ENCODE assay signal across 11 cellular contexts in the genomic region with DNA sequence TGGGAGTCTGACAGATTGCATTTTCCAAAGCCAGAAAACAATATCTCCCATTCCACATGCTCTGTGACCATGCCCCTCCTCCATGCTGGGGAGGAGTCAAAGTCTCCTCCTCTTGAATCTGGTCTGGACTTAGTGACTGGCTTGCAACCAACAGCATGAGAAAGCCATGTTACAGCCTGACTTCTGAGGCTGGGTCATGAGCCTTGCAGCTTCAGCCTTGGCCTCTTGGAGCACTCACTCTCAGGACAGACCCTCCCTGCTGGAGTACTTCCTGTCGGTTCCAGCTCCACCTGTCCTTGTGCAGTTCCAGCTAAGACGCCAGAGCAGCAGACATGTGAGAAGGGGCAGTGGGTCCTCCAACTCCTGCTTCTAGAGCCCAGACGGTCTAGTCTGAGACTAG. TPM values are rescaled to one million over a fixed set of nuclear protein-coding genes. Genes with fewer than 3 reads are reported as not detected.
DNase-seq lines count a peak whose midpoint lies in the region; ATAC-seq, FAIRE-seq and TF ChIP-seq lines count a peak whose summit lies in the region.
"Had no signal": no experiment of that assay in that cellular context is flagged by ENCODE, and none has a peak within 500 bp of the region (broad histone marks: within the 10 kb centered on the region; RNA-seq: fewer than 3 reads in every experiment).

No MANE protein-coding gene starts in this region.

- no peaks in the 10 kb centered on the region for H3K9me1 ChIP-seq in K562 (ENCODE audit: control insufficient read depth, insufficient read depth, low read length)

- CTCF ChIA-PET in K562 (lab: Yijun Ruan, JAX; ENCODE audit: low intra/inter-chr PET ratio): no interaction called here

- H3K4me3 ChIP-seq in Karpas-422 (ENCODE audit: low read length) (no peak overlapping the region), K562 (no peak overlapping the region), right lobe of liver (no peak overlapping the region)
- H3K4me3 ChIP-seq: spleen had no signal

- in situ Hi-C loops in K562 (cut with MboI): no loop called here

- POLR2A ChIA-PET in K562 (lab: Yijun Ruan, JAX): interaction anchor here (0.7 to 1.0 kb wide), 2 partner anchors 9 to 23 kb away, joined by 3 to 4 read pairs; no protein-coding TSS in a partner anchor

- 10% methylated on average over 3 of the region's 3 CpGs for WGBS in K562 (ENCODE audit: insufficient coverage, low coverage, missing lambda C conversion rate)
- WGBS in right lobe of liver (ENCODE audit: insufficient coverage, low coverage, low lambda C conversion rate, missing lambda C conversion rate): 100% methylated on average over 1 of the region's 3 CpGs

- no peaks in the 10 kb centered on the region for H4K20me1 ChIP-seq in Karpas-422 (ENCODE audit: insufficient read depth, low read depth, low read length)
- H4K20me1 ChIP-seq in K562 (replicated peaks; ENCODE audit: control insufficient read depth, insufficient read depth, low read length): no peaks in the 10 kb centered on the region

- peak; percentile 25 for DNase-seq in DMS53 treated with DMSO at 0.1 percent for 48 hours (lab: John Stamatoyannopoulos, UW; ENCODE audit: unreplicated experiment)
- DNase-seq in Karpas-422: peak; percentile 59
- peak; percentile 52 to 89 (median 70) for DNase-seq in K562 (ENCODE audit: extremely low read depth in 1 of 4, low spot score in 3 of 4)
- no peak for DNase-seq in right lobe of liver
- no peak for DNase-seq in COR-L47 (lab: John Stamatoyannopoulos, UW)
- DNase-seq in activated naive CD4-positive, alpha-beta T cell (lab: John Stamatoyannopoulos, UW): no peak
- DNase-seq in germinal center (ENCODE audit: low spot score): no peak
- DNase-seq in NCI-H2227 (lab: John Stamatoyannopoulos, UW; ENCODE audit: unreplicated experiment): no peak
- DNase-seq: GDM1, spleen, T-helper 17 cell had no signal

- ATAC-seq in K562 (peak; percentile 100), right lobe of liver (peak; percentile 17 to 62 (median 26))
- ATAC-seq: T-helper 17 cell had no signal

- no peaks in the 10 kb centered on the region for H3K9me2 ChIP-seq in Karpas-422 (replicated peaks; ENCODE audit: insufficient read depth, low read length)

- H3K27me3 ChIP-seq in Karpas-422 (ENCODE audit: low read length) (no peaks in the 10 kb centered on the region), K562 (ENCODE audit: control insufficient read depth in 2 of 2, insufficient read depth in 2 of 2, low read length in 2 of 2) (peaks cover 8 to 13% of the 10 kb centered on the region in 2 experiments; a peak in 3 of 5 replicates), right lobe of liver (no peaks in the 10 kb centered on the region)
- H3K27me3 ChIP-seq: spleen had no signal

- intact Hi-C loops in K562 (cut with micrococcal nuclease) (no loop called here), right lobe of liver (cut with DNase I) (no loop called here)

- TF ChIP-seq CTCF in K562 (IDR thresholded peaks at IDR 0.05 in 2 of 3, conservative IDR thresholded peaks at IDR 0.05 in 1 of 3; ENCODE audit: insufficient read depth in 2 of 3, low read depth in 1 of 3, low read length in 3 of 3) (peak; percentile 56 to 67 (median 62)), right lobe of liver (IDR thresholded peaks at IDR 0.05) (no peak)

- no peaks in the 10 kb centered on the region for H3K36me3 ChIP-seq in Karpas-422 (ENCODE audit: insufficient read depth, low read length)
- no peaks in the 10 kb centered on the region for H3K36me3 ChIP-seq in K562 (ENCODE audit: control insufficient read depth, insufficient read depth, low read length)
- no peaks in the 10 kb centered on the region for H3K36me3 ChIP-seq in right lobe of liver
- H3K36me3 ChIP-seq: spleen had no signal

- FAIRE-seq in K562 (lab: Jason Lieb, UNC): peak; percentile 99

- no peak for TF ChIP-seq EP300 in K562 (IDR thresholded peaks at IDR 0.05; ENCODE audit: low read length)

- H3K27ac ChIP-seq in Karpas-422 (ENCODE audit: low read length) (no peak overlapping the region), K562 (ENCODE audit: extremely low read depth, low read depth, low read length) (no peak overlapping the region), right lobe of liver (no peak overlapping the region)
- H3K27ac ChIP-seq: spleen had no signal

- H3K4me1 ChIP-seq in Karpas-422 (ENCODE audit: low read length): no peaks in the 10 kb centered on the region
- H3K4me1 ChIP-seq in K562 (replicated peaks in 1 of 2; ENCODE audit: control insufficient read depth in 2 of 2, insufficient read depth in 2 of 2, low read length in 2 of 2): peaks cover 0 to 2% of the 10 kb centered on the region in 2 experiments; a peak in 1 of 5 replicates
- H3K4me1 ChIP-seq in right lobe of liver: no peaks in the 10 kb centered on the region
- H3K4me1 ChIP-seq: spleen had no signal

- H3K9me3 ChIP-seq in Karpas-422 (ENCODE audit: low read length): no peaks in the 10 kb centered on the region
- no peaks in the 10 kb centered on the region for H3K9me3 ChIP-seq in K562 (replicated peaks; ENCODE audit: control insufficient read depth, insufficient read depth, low read depth, low read length)
- no peaks in the 10 kb centered on the region for H3K9me3 ChIP-seq in right lobe of liver
- H3K9me3 ChIP-seq: spleen had no signal

- H3K9ac ChIP-seq in Karpas-422 (ENCODE audit: low read length): no peak overlapping the region
- no peak overlapping the region; a peak in 1 of 4 replicates for H3K9ac ChIP-seq in K562 (ENCODE audit: insufficient read depth in 1 of 2, low read depth in 2 of 2, low read length in 2 of 2)

- no peak for TF ChIP-seq POLR2A in K562 (conservative IDR thresholded peaks at IDR 0.05)
- TF ChIP-seq POLR2A in right lobe of liver (IDR thresholded peaks at IDR 0.05): no peak

- H3K4me2 ChIP-seq in Karpas-422 (ENCODE audit: low read depth, low read length, poor library complexity, severe bottlenecking) (no peak overlapping the region), K562 (ENCODE audit: insufficient read depth, low read length) (peak overlapping the region; percentile 15; the same call in 1 of the 2 replicates)

- no TSS peak for BruUV-seq in K562 (replicated peaks; lab: Mats Ljungman, UMichigan)

- H3K79me2 ChIP-seq in Karpas-422 (ENCODE audit: low read length): no peaks in the 10 kb centered on the region
- H3K79me2 ChIP-seq in K562 (ENCODE audit: control insufficient read depth, insufficient read depth, low read length): no peaks in the 10 kb centered on the region

- peak; percentile 10 to 36; a peak in 2 of 4 replicates for TF ChIP-seq RAD21 in K562 (CRISPR knock-in tag; conservative IDR thresholded peaks at IDR 0.05 in 1 of 2, IDR thresholded peaks at IDR 0.05 in 1 of 2)

- H2AFZ ChIP-seq in Karpas-422 (ENCODE audit: low read length) (no peak overlapping the region; the same call in 1 of the 2 replicates), K562 (ENCODE audit: low read depth, low read length) (peak overlapping the region; percentile 79)

TF ChIP-seq in K562, 482 proteins besides CTCF, POLR2A, EP300 and RAD21 (continues in another document):
- TF ChIP-seq KLF16 (IDR thresholded peaks at IDR 0.05) (no peak), NFE2 (IDR thresholded peaks at IDR 0.05; ENCODE audit: low read depth) (0 out of 2 replicates have a peak, but pooled peaks have one; percentile 16), EHMT2 (IDR thresholded peaks at IDR 0.05) (0 out of 2 replicates have a peak, but pooled peaks have one; percentile 43)

RNA-seq across cellular contexts. Expression of gene RBSN, which starts 49.7 kb away (rescaled TPM):
- 11.1 and 12.2 TPM in 2 replicates for total RNA-seq in Karpas-422 (2014; rRNA removed; shearing (Covaris generic); ENCODE audit: low replicate concordance)
- total RNA-seq in K562 (2011; cell fraction: chromatin; rRNA removed; ENCODE audit: low replicate concordance): 60.6 and 86.6 TPM in 2 replicates
- 27.2 and 28.7 TPM in 2 replicates for total RNA-seq in K562 (2011; cell fraction: nucleolus; rRNA removed)
- total RNA-seq in K562 (2011; cell fraction: nucleoplasm; rRNA removed): 44.5 and 45.6 TPM in 2 replicates
- total RNA-seq in K562 (2014; rRNA removed) (14.1 and 21.1 TPM in 2 replicates), K562 (2014; rRNA removed; fragmentation: Illumina TruSeq; extraction: Trizol) (18.3 and 20.8 TPM in 2 replicates), K562 (2015; rRNA removed; fragmentation: Illumina TruSeq; extraction: Trizol) (17.5 and 19.0 TPM in 2 replicates), K562 (2021) (18.7 and 19.6 TPM in 2 replicates), right lobe of liver (10 to 100 TPM; 10.5 to 13.9 (median 11.5) TPM)
- polyA plus RNA-seq in K562 (2011; rRNA removed) (15.7 and 16.8 TPM in 2 replicates), K562 (2014; fragmentation: Illumina TruSeq; extraction: Trizol) (13.9 and 15.0 TPM in 2 replicates), K562 (2014; fragmentation: Nextera tagmentation; extraction: Ambion mirVana) (1 to 10 TPM; 2.9 to 4.2 TPM), K562 (2014; rRNA removed) (12.1 and 12.8 TPM in 2 replicates)
- polyA plus RNA-seq in K562 (2011; cell fraction: cytosol; rRNA removed): 8.2 and 10.9 TPM in 2 replicates
- polyA plus RNA-seq in K562 (2011; cell fraction: nucleus; rRNA removed): 18.9 and 27.5 TPM in 2 replicates
- polyA plus RNA-seq in K562 (2012): 11.2 and 15.3 TPM in 2 replicates
- 28.4 and 33.3 TPM in 2 replicates for polyA minus RNA-seq in K562 (2011; rRNA and poly(A)+ RNA removed)
- 13.7 and 14.6 TPM in 2 replicates for polyA minus RNA-seq in K562 (2011; cell fraction: cytosol; rRNA and poly(A)+ RNA removed)
- polyA minus RNA-seq in K562 (2011; cell fraction: nucleus; rRNA and poly(A)+ RNA removed): 11.4 and 19.7 TPM in 2 replicates

RNA-seq across cellular contexts. Expression of gene CAPN7, which starts 57.4 kb away (rescaled TPM):
- 31.5 and 36.5 TPM in 2 replicates for total RNA-seq in Karpas-422 (2014; rRNA removed; shearing (Covaris generic); ENCODE audit: low replicate concordance)
- 37.7 and 89.2 TPM in 2 replicates for total RNA-seq in K562 (2011; cell fraction: chromatin; rRNA removed; ENCODE audit: low replicate concordance)
- 26.5 and 27.1 TPM in 2 replicates for total RNA-seq in K562 (2011; cell fraction: nucleolus; rRNA removed)
- 32.0 and 50.1 TPM in 2 replicates for total RNA-seq in K562 (2011; cell fraction: nucleoplasm; rRNA removed)
- 27.0 and 32.7 TPM in 2 replicates for total RNA-seq in K562 (2014; rRNA removed)
- 33.4 and 35.3 TPM in 2 replicates for total RNA-seq in K562 (2014; rRNA removed; fragmentation: Illumina TruSeq; extraction: Trizol)
- 31.7 and 37.5 TPM in 2 replicates for total RNA-seq in K562 (2015; rRNA removed; fragmentation: Illumina TruSeq; extraction: Trizol)
- 42.6 and 42.7 TPM in 2 replicates for total RNA-seq in K562 (2021)
- polyA plus RNA-seq in K562 (2011; rRNA removed): 28.1 and 36.4 TPM in 2 replicates
- 17.9 and 20.3 TPM in 2 replicates for polyA plus RNA-seq in K562 (2011; cell fraction: cytosol; rRNA removed)
- polyA plus RNA-seq in K562 (2011; cell fraction: nucleus; rRNA removed): 29.4 and 33.3 TPM in 2 replicates
- polyA plus RNA-seq in K562 (2012): 19.3 and 25.7 TPM in 2 replicates
- 24.8 and 32.6 TPM in 2 replicates for polyA plus RNA-seq in K562 (2014; fragmentation: Illumina TruSeq; extraction: Trizol)
- 1 to 10 TPM; 6.5 to 10.0 TPM for polyA plus RNA-seq in K562 (2014; fragmentation: Nextera tagmentation; extraction: Ambion mirVana)
- polyA plus RNA-seq in K562 (2014; rRNA removed): 23.3 TPM in 2 replicates
- polyA minus RNA-seq in K562 (2011; rRNA and poly(A)+ RNA removed): 50.3 and 54.6 TPM in 2 replicates
- polyA minus RNA-seq in K562 (2011; cell fraction: cytosol; rRNA and poly(A)+ RNA removed): 24.0 and 25.2 TPM in 2 replicates
- polyA minus RNA-seq in K562 (2011; cell fraction: nucleus; rRNA and poly(A)+ RNA removed): 40.5 and 64.5 TPM in 2 replicates
- total RNA-seq in right lobe of liver: 10 to 100 TPM; 20.1 to 32.8 (median 23.1) TPM

Comparison
In these comparisons a context has a peak if more than half of its experiments do, and no peak if none do; other contexts are left out.
1. DNase-seq: peak in DMS53 treated with DMSO at 0.1 percent for 48 hours (single experiment), Karpas-422 (single experiment) and K562 (4 of 4); none in right lobe of liver (0 of 3), COR-L47 (single experiment), activated naive CD4-positive, alpha-beta T cell (0 of 4), germinal center (single experiment) and NCI-H2227 (single experiment).
2. CTCF ChIP-seq: peak in K562 (3 of 3); none in right lobe of liver (0 of 4).